Comparison of ENCODE assay signal across 8 cellular contexts in genomic region chr19:2061936-2062729, GRCh38. TPM values are rescaled to one million over a fixed set of nuclear protein-coding genes. Genes with fewer than 3 reads are reported as not detected.
DNase-seq lines count a peak whose midpoint lies in the region; ATAC-seq, FAIRE-seq and TF ChIP-seq lines count a peak whose summit lies in the region.

No MANE protein-coding gene starts in this region.

- ATAC-seq in HG03159 (IDR thresholded peaks at IDR 0.05; ENCODE audit: unreplicated experiment), result peak; percentile 1
- ATAC-seq in body of pancreas, result no peak
- ATAC-seq in lung (ENCODE audit: insufficient read depth, low FRiP score), result peak; percentile 1
- ATAC-seq in aorta (ENCODE audit: low FRiP score), result no peak
- ATAC-seq in GM19351 (IDR thresholded peaks at IDR 0.05; ENCODE audit: unreplicated experiment), result no peak

- FAIRE-seq in urothelium cell line (lab: Jason Lieb, UNC), result no peak

- peaks cover 46% of the 10 kb centered on the region for H3K4me1 ChIP-seq in body of pancreas
- H3K4me1 ChIP-seq in lung (ENCODE audit: control insufficient read depth in 2 of 2, insufficient read depth in 2 of 2, low read length in 2 of 2), result peaks cover 5 to 18% of the 10 kb centered on the region in 2 donors
- H3K4me1 ChIP-seq in aorta (ENCODE audit: control insufficient read depth in 1 of 2, insufficient read depth in 2 of 2, low read length in 2 of 2), result no peaks in the 10 kb centered on the region

- H3K27me3 ChIP-seq in body of pancreas (no peaks in the 10 kb centered on the region), lung (ENCODE audit: control insufficient read depth, insufficient read depth) (no peaks in the 10 kb centered on the region), aorta (ENCODE audit: control insufficient read depth in 1 of 2, insufficient read depth in 2 of 2, low read length in 1 of 2) (no peaks in the 10 kb centered on the region)

- no peaks in the 10 kb centered on the region for H3K36me3 ChIP-seq in body of pancreas (replicated peaks in 1 of 2; ENCODE audit: insufficient read depth in 1 of 2, low read depth in 2 of 2)
- H3K36me3 ChIP-seq in lung (ENCODE audit: control insufficient read depth in 2 of 2, insufficient read depth in 2 of 2, low read length in 2 of 2), result no peaks in the 10 kb centered on the region
- H3K36me3 ChIP-seq in aorta (ENCODE audit: control insufficient read depth in 1 of 2, insufficient read depth in 2 of 2, low read length in 1 of 2), result no peaks in the 10 kb centered on the region

- no peak for TF ChIP-seq POLR2A in body of pancreas (IDR thresholded peaks at IDR 0.05)

- H3K27ac ChIP-seq in body of pancreas, result peak overlapping the region; percentile 96 to 100 (median 98)
- H3K27ac ChIP-seq in lung (ENCODE audit: low read depth in 1 of 2, low read length in 1 of 2), result peak overlapping the region; percentile 92 to 97
- H3K27ac ChIP-seq in aorta (ENCODE audit: low read depth in 1 of 2, low read length in 2 of 2), result no peak overlapping the region

- WGBS in body of pancreas, 2 donors, result 29 to 96% methylated on average over 5 to 23 of the region's 24 CpGs
- WGBS in lung, 2 donors, result 25 to 27% methylated on average over 24 of the region's 24 CpGs
- WGBS in aorta, 2 donors, result 32 to 34% methylated on average over 23 to 24 of the region's 24 CpGs

- DNase-seq in ELR (ENCODE audit: low read depth) (peak; percentile 34), body of pancreas (peak in 1 of 4 donors; percentile 25), lung (ENCODE audit: low spot score) (no peak), aorta (no peak), urothelium cell line (ENCODE audit: low spot score) (no peak)
- DNase-seq in stimulated activated CD4-positive, alpha-beta T cell treated with anti-CD3 and anti-CD28 coated beads, Interleukin-4, amount 100 ng/mL, for 4 hours, result no peak

- intact Hi-C loops in body of pancreas (cut with DNase I), result no loop called here
- intact Hi-C loops in aorta (cut with DNase I), result loop anchor here in 1 of 2 donors (10.0 kb wide), 1 partner anchor 127 kb away; no protein-coding TSS in a partner anchor

- H3K4me3 ChIP-seq in body of pancreas, result peak overlapping the region in 1 of 2 donors; percentile 17
- peak overlapping the region; percentile 62 for H3K4me3 ChIP-seq in lung
- peak overlapping the region; percentile 8 to 29 for H3K4me3 ChIP-seq in aorta (ENCODE audit: low read length in 2 of 2)

- no peaks in the 10 kb centered on the region for H3K9me3 ChIP-seq in body of pancreas
- H3K9me3 ChIP-seq in lung (ENCODE audit: control insufficient read depth in 2 of 2, insufficient read depth in 1 of 2, low read length in 1 of 2), result no peaks in the 10 kb centered on the region
- no peaks in the 10 kb centered on the region for H3K9me3 ChIP-seq in aorta (ENCODE audit: control insufficient read depth, low read length)

- TF ChIP-seq CTCF in body of pancreas (IDR thresholded peaks at IDR 0.05) (no peak), lung (IDR thresholded peaks at IDR 0.05; ENCODE audit: control extremely low read depth, extremely low read depth) (no peak)

RNA-seq across cellular contexts. Expression of gene MKNK2, which starts 11.1 kb away (rescaled TPM):
- 100 to 1,000 TPM; 180 to 273 TPM for total RNA-seq in body of pancreas
- 100 to 1,000 TPM; 107 to 333 TPM for total RNA-seq in lung
- polyA plus RNA-seq in lung, result 100 to 1,000 TPM; 132 to 189 TPM
- 100 to 1,000 TPM in 1 of 2 donors, 10 to 100 TPM in 1; 93.0 to 103 TPM for total RNA-seq in aorta
- 10 to 100 TPM; 49.3 to 68.1 TPM for polyA plus RNA-seq in aorta

RNA-seq across cellular contexts. Expression of gene MOB3A, which starts 34.0 kb away (rescaled TPM):
- 10 to 100 TPM; 11.7 to 22.1 TPM for total RNA-seq in body of pancreas
- 10 to 100 TPM; 45.2 to 86.6 TPM for total RNA-seq in lung
- 10 to 100 TPM; 17.7 to 44.9 TPM for polyA plus RNA-seq in lung
- 10 to 100 TPM; 41.1 to 43.6 TPM for total RNA-seq in aorta
- 10 to 100 TPM; 12.5 to 15.5 TPM for polyA plus RNA-seq in aorta

RNA-seq across cellular contexts. Expression of gene IZUMO4, which starts 34.6 kb away (rescaled TPM):
- 1 to 10 TPM; 3.4 to 4.0 TPM for total RNA-seq in body of pancreas
- 1 to 10 TPM; 5.0 to 8.4 TPM for total RNA-seq in lung
- 1 to 10 TPM; 6.1 to 9.8 TPM for polyA plus RNA-seq in lung
- total RNA-seq in aorta, result 1 to 10 TPM; 1.6 to 3.6 TPM
- polyA plus RNA-seq in aorta, result 10 to 100 TPM in 1 of 2 donors, 1 to 10 TPM in 1; 5.5 to 25.2 TPM

RNA-seq across cellular contexts. Expression of gene BTBD2, which starts 46.6 kb away (rescaled TPM):
- total RNA-seq in body of pancreas (10 to 100 TPM; 42.3 to 44.8 TPM), lung (10 to 100 TPM; 49.5 to 62.3 TPM), aorta (10 to 100 TPM; 46.2 to 62.7 TPM)
- polyA plus RNA-seq in lung (10 to 100 TPM; 35.5 to 40.1 TPM), aorta (10 to 100 TPM; 27.5 to 56.7 TPM)

Comparison
In these comparisons a context has a peak if more than half of its experiments do, and no peak if none do; other contexts are left out.
1. ATAC-seq: peak in HG03159 (single experiment) and lung (single experiment); none in body of pancreas (single experiment), aorta (single experiment) and GM19351 (single experiment).
2. H3K27ac ChIP-seq: peak in body of pancreas (4 of 4) and lung (2 of 2); none in aorta (0 of 2).